ENCODE assay signal across 8 cellular contexts in the genomic region with DNA sequence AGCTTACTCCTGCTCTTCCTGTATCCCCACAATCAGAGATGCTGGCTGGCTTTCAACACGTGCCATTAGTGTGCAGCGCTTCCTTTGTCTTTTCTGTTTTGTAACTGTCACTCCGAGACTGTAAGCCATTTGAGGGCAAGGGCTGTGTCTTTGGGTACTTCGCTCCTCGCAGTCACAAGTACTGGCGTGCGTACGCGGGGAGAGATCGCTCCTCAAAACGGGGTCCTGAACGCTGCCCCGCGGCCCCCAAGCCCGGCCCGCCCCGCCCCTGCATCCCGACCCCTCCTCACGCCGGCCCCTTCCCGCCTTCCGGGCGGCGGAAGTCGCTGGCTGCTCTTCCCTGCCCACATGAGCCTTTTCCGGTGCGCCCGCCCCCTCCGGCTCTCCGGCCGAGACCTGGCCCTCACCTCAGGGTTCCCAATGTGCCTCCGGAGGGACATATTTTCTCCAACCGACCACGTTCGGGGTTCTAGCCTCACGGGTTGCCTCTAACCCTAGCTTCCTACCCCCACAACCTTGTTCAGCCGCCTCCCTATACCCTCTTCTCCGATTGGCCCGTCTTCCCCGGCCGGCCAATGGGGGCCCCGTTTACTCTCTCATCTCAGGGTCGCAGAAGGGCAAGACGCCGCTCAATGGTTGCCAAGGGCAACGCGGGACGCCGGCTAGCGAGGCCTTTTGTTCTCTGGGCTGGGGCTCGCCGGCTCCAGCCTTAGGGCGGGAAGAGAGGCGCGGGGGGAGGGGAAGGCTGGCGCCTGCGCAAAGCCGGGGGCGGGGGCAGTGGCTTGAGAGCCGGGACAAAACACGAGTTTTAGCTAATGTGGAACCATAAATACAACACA. TPM values are rescaled to one million over a fixed set of nuclear protein-coding genes. Genes with fewer than 3 reads are reported as not detected.
DNase-seq lines count a peak whose midpoint lies in the region; ATAC-seq, FAIRE-seq and TF ChIP-seq lines count a peak whose summit lies in the region.

A gene with protein sequence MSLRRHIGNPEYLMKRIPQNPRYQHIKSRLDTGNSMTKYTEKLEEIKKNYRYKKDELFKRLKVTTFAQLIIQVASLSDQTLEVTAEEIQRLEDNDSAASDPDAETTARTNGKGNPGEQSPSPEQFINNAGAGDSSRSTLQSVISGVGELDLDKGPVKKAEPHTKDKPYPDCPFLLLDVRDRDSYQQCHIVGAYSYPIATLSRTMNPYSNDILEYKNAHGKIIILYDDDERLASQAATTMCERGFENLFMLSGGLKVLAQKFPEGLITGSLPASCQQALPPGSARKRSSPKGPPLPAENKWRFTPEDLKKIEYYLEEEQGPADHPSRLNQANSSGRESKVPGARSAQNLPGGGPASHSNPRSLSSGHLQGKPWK (minus strand): TSS at position 490 of the 839 bp plus-strand sequence. CDS start 50 bp downstream, at position 440.

- peaks cover 24% of the 10 kb centered on the region for H3K4me1 ChIP-seq in OCI-LY7 (ENCODE audit: insufficient read depth, low read length, poor library complexity, severe bottlenecking)
- H3K4me1 ChIP-seq in endothelial cell of umbilical vein (ENCODE audit: control insufficient read depth, extremely low read depth, insufficient read depth, low read length) = peaks cover 12% of the 10 kb centered on the region

- intact Hi-C loops in OCI-LY7 (cut with micrococcal nuclease; ENCODE audit: unreplicated experiment) = loop anchor here (1.0 to 10.0 kb wide), 2 partner anchors 228 to 366 kb away; a partner anchor contains a TSS
- intact Hi-C loops in endothelial cell of umbilical vein (cut with micrococcal nuclease) = loop anchor here (1.0 to 5.0 kb wide), 3 partner anchors 7 to 368 kb away; a partner anchor contains a TSS

- no peaks in the 10 kb centered on the region for H3K9me3 ChIP-seq in OCI-LY7 (ENCODE audit: low read length)
- no peaks in the 10 kb centered on the region for H3K9me3 ChIP-seq in endothelial cell of umbilical vein (replicated peaks; ENCODE audit: control insufficient read depth, insufficient read depth, low read length)

- peak; percentile 99 for ATAC-seq in GM21528 (IDR thresholded peaks at IDR 0.05; ENCODE audit: low FRiP score, unreplicated experiment)

- POLR2A ChIA-PET in OCI-LY7 (lab: Charles Lee) = interaction anchor here (0.6 to 1.7 kb wide), 11 partner anchors 13 to 1002 kb away, joined by 3 to 9 read pairs (median 3); no protein-coding TSS in a partner anchor
- POLR2A ChIA-PET in endothelial cell of umbilical vein (lab: Charles Lee) = no interaction called here

- no peaks in the 10 kb centered on the region for H3K9me2 ChIP-seq in OCI-LY7 (ENCODE audit: insufficient read depth, low read length)

- TF ChIP-seq CTCF in D721Med (IDR thresholded peaks at IDR 0.05; ENCODE audit: insufficient read depth, missing control alignments) = no peak
- TF ChIP-seq CTCF in OCI-LY7 (conservative IDR thresholded peaks at IDR 0.05; ENCODE audit: low read length) = no peak
- no peak for TF ChIP-seq CTCF in endothelial cell of umbilical vein (IDR thresholded peaks at IDR 0.05; ENCODE audit: extremely low read depth in 1 of 2, insufficient read depth in 1 of 2, low read depth in 1 of 2, low read length in 2 of 2)

- peaks cover 10% of the 10 kb centered on the region; the same call in 1 of the 2 replicates for H3K79me2 ChIP-seq in OCI-LY7 (ENCODE audit: insufficient read depth, low read depth, low read length)
- peaks cover 2% of the 10 kb centered on the region for H3K79me2 ChIP-seq in endothelial cell of umbilical vein (ENCODE audit: control insufficient read depth, insufficient read depth, low read length)

- peak; percentile 35 for TF ChIP-seq POLR2A in endothelial cell of umbilical vein (IDR thresholded peaks at IDR 0.05; ENCODE audit: low read depth, low read length)

- no peak for FAIRE-seq in D721Med (lab: Jason Lieb, UNC)
- FAIRE-seq in endothelial cell of umbilical vein (lab: Jason Lieb, UNC) = peak; percentile 88

- H3K9ac ChIP-seq in endothelial cell of umbilical vein (replicated peaks; ENCODE audit: extremely low read depth, insufficient read depth, low read length) = peak within 1 kb of the TSS; percentile 82

- CTCF ChIA-PET in OCI-LY7 (lab: Charles Lee; ENCODE audit: unreplicated experiment) (interaction anchor here (0.6 to 0.9 kb wide), 3 partner anchors 28 to 308 kb away, joined by 3 read pairs; no protein-coding TSS in a partner anchor), endothelial cell of umbilical vein (lab: Charles Lee) (interaction anchor here (0.6 to 1.0 kb wide), 4 partner anchors 10 to 198 kb away, joined by 3 to 7 read pairs (median 4); no protein-coding TSS in a partner anchor)

- peak; percentile 91 for DNase-seq in D721Med (ENCODE audit: insufficient read length, low spot score)
- peak; percentile 90 for DNase-seq in HuH-7.5 (ENCODE audit: low spot score)
- peak; percentile 98 for DNase-seq in OCI-LY7 (ENCODE audit: low spot score)
- peak; percentile 92 for DNase-seq in activated T-cell treated with anti-CD3 and anti-CD28 coated beads for 24 hours (ENCODE audit: low read depth)
- peak; percentile 99 for DNase-seq in endothelial cell of umbilical vein (ENCODE audit: low read depth, low spot score)
- DNase-seq in midbrain (lab: John Stamatoyannopoulos, UW) = peak; percentile 97
- DNase-seq in stimulated activated CD8-positive, alpha-beta memory T cell treated with anti-CD3 and anti-CD28 coated beads, Interleukin-15, amount 100 ng/mL, for 48 hours (ENCODE audit: low read depth in 2 of 2) = peak; percentile 94 to 95

- H3K27ac ChIP-seq in OCI-LY7 (ENCODE audit: low read depth, low read length, poor library complexity, severe bottlenecking) = peak within 1 kb of the TSS; percentile 76
- H3K27ac ChIP-seq in endothelial cell of umbilical vein (ENCODE audit: insufficient read depth, low read depth, low read length) = peak within 1 kb of the TSS; percentile 87

- H3K4me3 ChIP-seq in OCI-LY7 (ENCODE audit: low read depth, low read length, poor library complexity, severe bottlenecking) (peak within 1 kb of the TSS; percentile 71), endothelial cell of umbilical vein (replicated peaks in 1 of 3; ENCODE audit: insufficient read depth in 1 of 3, low read depth in 1 of 3, low read length in 3 of 3) (peak within 1 kb of the TSS; percentile 61 to 79 (median 63))

- H3K36me3 ChIP-seq in OCI-LY7 (ENCODE audit: insufficient read depth, low read length) (no peaks in the 10 kb centered on the region), endothelial cell of umbilical vein (ENCODE audit: control insufficient read depth in 2 of 2, extremely low read depth in 1 of 2, insufficient read depth in 2 of 2, low read length in 2 of 2) (no peaks in the 10 kb centered on the region)

- H3K4me2 ChIP-seq in OCI-LY7 (ENCODE audit: low read length) = peak within 1 kb of the TSS; percentile 76
- peak within 1 kb of the TSS; percentile 96 for H3K4me2 ChIP-seq in endothelial cell of umbilical vein (ENCODE audit: insufficient read depth, low read length)

- H2AFZ ChIP-seq in OCI-LY7 (ENCODE audit: low read length) (peak within 1 kb of the TSS; percentile 95), endothelial cell of umbilical vein (ENCODE audit: low read depth, low read length) (peak within 1 kb of the TSS; percentile 96)

- H4K20me1 ChIP-seq in OCI-LY7 (ENCODE audit: insufficient read depth, low read length) (no peaks in the 10 kb centered on the region), endothelial cell of umbilical vein (replicated peaks; ENCODE audit: control insufficient read depth, extremely low read depth, insufficient read depth, low read length) (no peaks in the 10 kb centered on the region)

- dilution Hi-C loops in endothelial cell of umbilical vein (cut with MboI; ENCODE audit: extremely low pct_ligation_motif_present, low sequenced_read_pairs) = no loop called here

- BruUV-seq in OCI-LY7 (replicated peaks; lab: Mats Ljungman, UMichigan) (no TSS peak), endothelial cell of umbilical vein (replicated peaks; lab: Mats Ljungman, UMichigan) (no TSS peak)

- no peaks in the 10 kb centered on the region for H3K9me1 ChIP-seq in endothelial cell of umbilical vein (replicated peaks; ENCODE audit: control insufficient read depth, extremely low read depth, insufficient read depth, low read length)

- no peaks in the 10 kb centered on the region for H3K27me3 ChIP-seq in endothelial cell of umbilical vein (ENCODE audit: control insufficient read depth in 2 of 2, insufficient read depth in 2 of 2, low read length in 2 of 2)

TF ChIP-seq in endothelial cell of umbilical vein, 7 proteins besides CTCF, POLR2A, EP300 and RAD21:
- TF ChIP-seq, protein P1, sequence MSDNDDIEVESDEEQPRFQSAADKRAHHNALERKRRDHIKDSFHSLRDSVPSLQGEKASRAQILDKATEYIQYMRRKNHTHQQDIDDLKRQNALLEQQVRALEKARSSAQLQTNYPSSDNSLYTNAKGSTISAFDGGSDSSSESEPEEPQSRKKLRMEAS (IDR thresholded peaks at IDR 0.05; ENCODE audit: insufficient read depth, insufficient read length) = peak; percentile 51
- TF ChIP-seq GATA2 (IDR thresholded peaks at IDR 0.05; ENCODE audit: insufficient read depth, insufficient read length, low read depth, low read length) (no peak), MYC (IDR thresholded peaks at IDR 0.05; ENCODE audit: low read depth, low read length) (no peak), POLR2AphosphoS5 (IDR thresholded peaks at IDR 0.05; ENCODE audit: insufficient read depth, low read depth, low read length) (peak; percentile 32), JUN (IDR thresholded peaks at IDR 0.05; ENCODE audit: borderline replicate concordance, insufficient read depth, insufficient read length, low read depth) (no peak), FOS (IDR thresholded peaks at IDR 0.05; ENCODE audit: borderline replicate concordance, insufficient read depth, low read length) (no peak), EZH2 (IDR thresholded peaks at IDR 0.05; ENCODE audit: borderline replicate concordance, low read depth, low read length, severe bottlenecking) (no peak)

RNA-seq across cellular contexts. Expression of the gene that starts here (rescaled TPM):
- total RNA-seq in OCI-LY7 (2014; rRNA removed; shearing (Covaris generic)) = 19.6 and 25.6 TPM in 2 replicates
- total RNA-seq in OCI-LY7 (2022) (35.4 and 41.1 TPM in 2 replicates), endothelial cell of umbilical vein (25.9 and 26.8 TPM in 2 replicates)
- 15.5 and 19.5 TPM in 2 replicates for polyA plus RNA-seq in endothelial cell of umbilical vein
- 18.5 and 22.4 TPM in 2 replicates for polyA plus RNA-seq in endothelial cell of umbilical vein (2011; cell fraction: cytosol; rRNA removed)
- 24.1 and 24.3 TPM in 2 replicates for polyA plus RNA-seq in endothelial cell of umbilical vein (2011; cell fraction: nucleus; rRNA removed)
- 16.5 and 17.0 TPM in 2 replicates for polyA plus RNA-seq in endothelial cell of umbilical vein (2012)
- polyA minus RNA-seq in endothelial cell of umbilical vein = 16.0 and 21.5 TPM in 2 replicates
- polyA minus RNA-seq in endothelial cell of umbilical vein (2011; cell fraction: cytosol; rRNA and poly(A)+ RNA removed) = 5.7 TPM
- 11.5 and 17.6 TPM in 2 replicates for polyA minus RNA-seq in endothelial cell of umbilical vein (2011; cell fraction: nucleus; rRNA and poly(A)+ RNA removed)

Comparison
In these comparisons a context has a peak if more than half of its experiments do, and no peak if none do; other contexts are left out.
1. Peak in every context shown above with its lines: DNase-seq, ATAC-seq, H3K4me3 ChIP-seq and H3K27ac ChIP-seq.